In genomic region chr11:34359548-34359891, GRCh38 we compare ENCODE assay signal across 8 cellular contexts. TPM values are rescaled to one million over a fixed set of nuclear protein-coding genes. Genes with fewer than 3 reads are reported as not detected.
DNase-seq lines count a peak whose midpoint lies in the region; ATAC-seq and TF ChIP-seq lines count a peak whose summit lies in the region.

No MANE protein-coding gene starts in this region.

- POLR2A ChIA-PET in SK-N-SH (lab: Yijun Ruan, JAX): no interaction called here
- POLR2A ChIA-PET in Panc1 (lab: Charles Lee): no interaction called here

- H2AFZ ChIP-seq in SK-N-SH (ENCODE audit: low read depth): no peak overlapping the region; the same call in 1 of the 2 replicates
- H2AFZ ChIP-seq in smooth muscle cell (ENCODE audit: low read depth): no peak overlapping the region

- TF ChIP-seq EP300 in SK-N-SH (IDR thresholded peaks at IDR 0.05; ENCODE audit: borderline replicate concordance in 1 of 2, low read depth in 1 of 2, low read length in 1 of 2): no peak

- H3K36me3 ChIP-seq in SK-N-SH (replicated peaks in 1 of 2; ENCODE audit: control insufficient read depth in 1 of 2, insufficient read depth in 2 of 2, low read length in 1 of 2) (no peaks in the 10 kb centered on the region), Panc1 (ENCODE audit: control insufficient read depth, insufficient read depth, low read length) (no peaks in the 10 kb centered on the region), smooth muscle cell (ENCODE audit: low read depth) (no peaks in the 10 kb centered on the region)

- CTCF ChIA-PET in SK-N-SH (lab: Yijun Ruan, JAX) (interaction anchor here (13.4 kb wide), 1 partner anchor 182 kb away, joined by 240 read pairs; no protein-coding TSS in a partner anchor), Panc1 (lab: Charles Lee) (no interaction called here)

- H3K27me3 ChIP-seq in SK-N-SH (ENCODE audit: insufficient read depth): no peaks in the 10 kb centered on the region
- H3K27me3 ChIP-seq in Panc1 (ENCODE audit: control insufficient read depth, insufficient read depth, low read length): no peaks in the 10 kb centered on the region
- H3K27me3 ChIP-seq in smooth muscle cell (ENCODE audit: low read depth): no peaks in the 10 kb centered on the region

- peaks cover 14% of the 10 kb centered on the region; the same call in 1 of the 2 replicates for H4K20me1 ChIP-seq in SK-N-SH (ENCODE audit: insufficient read depth)
- peaks cover 31% of the 10 kb centered on the region for H4K20me1 ChIP-seq in smooth muscle cell (ENCODE audit: low read depth)

- in situ Hi-C loops in Panc1 (cut with HindIII; ENCODE audit: low pct_unique_long_range_greater_than_20kb, low sequenced_read_pairs): no loop called here

- H3K9ac ChIP-seq in SK-N-SH: no peak overlapping the region
- no peak overlapping the region for H3K9ac ChIP-seq in smooth muscle cell (ENCODE audit: low read depth)

- WGBS in SK-N-SH (ENCODE audit: low lambda C conversion rate): 13% methylated on average over 4 of the region's 4 CpGs
- 19% methylated on average over 4 of the region's 4 CpGs for WGBS in smooth muscle cell (ENCODE audit: low lambda C conversion rate)

- no TSS peak for BruUV-seq in Panc1 (replicated peaks; lab: Mats Ljungman, UMichigan)

- H3F3A ChIP-seq in SK-N-SH (replicated peaks; ENCODE audit: insufficient read depth) (no peaks in the 10 kb centered on the region), smooth muscle cell (ENCODE audit: low read depth) (no peaks in the 10 kb centered on the region)

- H3K27ac ChIP-seq in SK-N-SH (ENCODE audit: low read depth in 2 of 2, low read length in 1 of 2) (no peak overlapping the region), Panc1 (ENCODE audit: low read length) (peak overlapping the region; percentile 86), smooth muscle cell (ENCODE audit: low read depth) (no peak overlapping the region)

- TF ChIP-seq CTCF in SK-N-SH (IDR thresholded peaks at IDR 0.05) (no peak; the same call in 1 of the 2 replicates), Panc1 (IDR thresholded peaks at IDR 0.05) (peak; percentile 71), fibroblast of the aortic adventitia (IDR thresholded peaks at IDR 0.05; ENCODE audit: insufficient read depth, low read length) (no peak), smooth muscle cell (IDR thresholded peaks at IDR 0.05; ENCODE audit: borderline replicate concordance, insufficient read depth, poor library complexity, severe bottlenecking) (peak; percentile 42)

- peak overlapping the region; percentile 82 for H3K4me2 ChIP-seq in SK-N-SH
- peak overlapping the region; percentile 81 for H3K4me2 ChIP-seq in smooth muscle cell

- H3K9me2 ChIP-seq in SK-N-SH: no peaks in the 10 kb centered on the region

- peaks cover 5% of the 10 kb centered on the region; the same call in 1 of the 2 replicates for H3K79me2 ChIP-seq in SK-N-SH (ENCODE audit: insufficient read depth)
- peaks cover 27% of the 10 kb centered on the region for H3K79me2 ChIP-seq in smooth muscle cell (ENCODE audit: low read depth)

- TF ChIP-seq RAD21 in SK-N-SH (IDR thresholded peaks at IDR 0.05; ENCODE audit: low read length): no peak

- DNase-seq in SK-N-SH (peak; percentile 49), Panc1 (ENCODE audit: low read depth, low spot score) (no peak), fibroblast of the aortic adventitia (ENCODE audit: low read depth) (no peak), smooth muscle cell (lab: John Stamatoyannopoulos, UW; ENCODE audit: unreplicated experiment) (no peak), DMS53 (lab: John Stamatoyannopoulos, UW) (no peak), GM19238 (ENCODE audit: insufficient read length, low spot score) (no peak)

- H3K4me3 ChIP-seq in SK-N-SH (ENCODE audit: low read depth in 2 of 2, low read length in 1 of 2) (peak overlapping the region; percentile 52 to 61; a peak in 2 of 4 replicates), Panc1 (ENCODE audit: low read depth in 2 of 2, low read length in 2 of 2) (peak overlapping the region; percentile 66 to 89), fibroblast of the aortic adventitia (ENCODE audit: low read depth, low read length) (peak overlapping the region; percentile 3), smooth muscle cell (peak overlapping the region; percentile 75)

- H3K9me3 ChIP-seq in SK-N-SH: no peaks in the 10 kb centered on the region
- no peaks in the 10 kb centered on the region for H3K9me3 ChIP-seq in Panc1 (ENCODE audit: control insufficient read depth, insufficient read depth, low read depth, low read length)
- no peaks in the 10 kb centered on the region for H3K9me3 ChIP-seq in smooth muscle cell (replicated peaks; ENCODE audit: low read depth)

- ATAC-seq in SK-N-SH treated with all-trans-retinoic acid at 6 μM for 48 hours (no peak), Panc1 (no peak), GM21528 (IDR thresholded peaks at IDR 0.05; ENCODE audit: low FRiP score, unreplicated experiment) (no peak)

- intact Hi-C loops in Panc1 (cut with micrococcal nuclease; ENCODE audit: unreplicated experiment): loop anchor here (1.0 to 5.0 kb wide), 3 partner anchors 185 to 538 kb away; no protein-coding TSS in a partner anchor

- H3K4me1 ChIP-seq in SK-N-SH (ENCODE audit: control insufficient read depth in 1 of 2, insufficient read depth in 2 of 2, low read depth in 1 of 2, low read length in 1 of 2): peaks cover 18 to 28% of the 10 kb centered on the region in 2 experiments; a peak in 3 of 4 replicates
- peaks cover 20% of the 10 kb centered on the region for H3K4me1 ChIP-seq in Panc1 (ENCODE audit: control insufficient read depth, insufficient read depth, low read length)
- H3K4me1 ChIP-seq in smooth muscle cell (ENCODE audit: low read depth): peaks cover 7% of the 10 kb centered on the region

TF ChIP-seq in SK-N-SH, 30 proteins besides CTCF, POLR2A, EP300 and RAD21:
- TF ChIP-seq FOXJ3 (CRISPR knock-in tag; IDR thresholded peaks at IDR 0.05) (no peak), FOXM1 (IDR thresholded peaks at IDR 0.05; ENCODE audit: low read depth) (no peak), RCOR1 (IDR thresholded peaks at IDR 0.05; ENCODE audit: low read length) (no peak)

TF ChIP-seq in SK-N-SH treated with all-trans-retinoic acid at 6 μM for 48 hours, 23 proteins besides CTCF, POLR2A, EP300 and RAD21:
- TF ChIP-seq OSR1 (CRISPR knock-in tag; IDR thresholded peaks at IDR 0.05) (no peak), RARB (CRISPR knock-in tag; IDR thresholded peaks at IDR 0.05) (no peak), ZC3H10 (CRISPR knock-in tag; IDR thresholded peaks at IDR 0.05) (no peak), ZFP3 (CRISPR knock-in tag; IDR thresholded peaks at IDR 0.05) (no peak)

RNA-seq across cellular contexts. Expression of gene ABTB2, which starts 1.7 kb away (rescaled TPM):
- polyA plus RNA-seq in SK-N-SH (2012; rRNA removed): 4.9 and 7.8 TPM in 2 replicates
- 3.2 and 5.2 TPM in 2 replicates for polyA plus RNA-seq in SK-N-SH (2012; cell fraction: cytosol; rRNA removed)
- 14.8 and 16.0 TPM in 2 replicates for polyA plus RNA-seq in SK-N-SH (2012; cell fraction: nucleus; rRNA removed)
- total RNA-seq in Panc1 (2021; ENCODE audit: unreplicated experiment): 22.7 TPM
- polyA plus RNA-seq in Panc1 (2012; ENCODE audit: insufficient read length): 24.9 TPM
- 0.82 and 1.7 TPM in 2 replicates for total RNA-seq in fibroblast of the aortic adventitia (ENCODE audit: low replicate concordance)
- total RNA-seq in smooth muscle cell: 2.6 and 4.9 TPM in 2 replicates
- 4.3 and 4.6 TPM in 2 replicates for polyA plus RNA-seq in smooth muscle cell

Comparison
In these comparisons a context has a peak if more than half of its experiments do, and no peak if none do; other contexts are left out.
1. H3K4me3 ChIP-seq: peak in every context shown above with its lines; median percentile 78 in Panc1; 75 in smooth muscle cell; 56 in SK-N-SH; 3 in fibroblast of the aortic adventitia.
2. CTCF ChIP-seq: peak in Panc1 (single experiment) and smooth muscle cell (single experiment); none in SK-N-SH (single experiment) and fibroblast of the aortic adventitia (single experiment).